8 cellular contexts compared by ENCODE assay signal in genomic region chr15:66253643-66254363, GRCh38. TPM values are rescaled to one million over a fixed set of nuclear protein-coding genes. Genes with fewer than 3 reads are reported as not detected.
DNase-seq lines count a peak whose midpoint lies in the region; ATAC-seq and TF ChIP-seq lines count a peak whose summit lies in the region.

Gene MEGF11 (minus strand): TSS chr15:66253750. CDS start chr15:66128403, 125,347 bp downstream.

- H3K36me3 ChIP-seq in GM23338 (ENCODE audit: insufficient read depth) (no peaks in the 10 kb centered on the region), RWPE2 (ENCODE audit: low read depth) (no peaks in the 10 kb centered on the region), endodermal cell (ENCODE audit: control insufficient read depth, insufficient read depth, low read length) (no peaks in the 10 kb centered on the region), urinary bladder (ENCODE audit: insufficient read depth) (no peaks in the 10 kb centered on the region)

- H3K4me1 ChIP-seq in GM23338 (ENCODE audit: insufficient read depth) (peaks cover 36% of the 10 kb centered on the region), RWPE2 (ENCODE audit: insufficient read depth, poor library complexity, severe bottlenecking) (no peaks in the 10 kb centered on the region), endodermal cell (ENCODE audit: control insufficient read depth, insufficient read depth, low read length) (no peaks in the 10 kb centered on the region), urinary bladder (ENCODE audit: insufficient read depth) (peaks cover 2% of the 10 kb centered on the region)

- H3K9ac ChIP-seq in endodermal cell (ENCODE audit: extremely low read depth, low read length, poor library complexity, severe bottlenecking) = no peak within 1 kb of the TSS

- H3K4me3 ChIP-seq in AG04449 (ENCODE audit: low read depth, low read length) (peak within 1 kb of the TSS; percentile 52), GM23338 (peak within 1 kb of the TSS; percentile 99), RWPE2 (ENCODE audit: severe bottlenecking) (peak within 1 kb of the TSS; percentile 27), endodermal cell (ENCODE audit: low read length) (peak within 1 kb of the TSS; percentile 85), urinary bladder (ENCODE audit: low read depth, low read length) (peak within 1 kb of the TSS; percentile 50)

- peaks cover 87% of the 10 kb centered on the region for H3K27me3 ChIP-seq in GM23338 (ENCODE audit: insufficient read depth)
- peaks cover 62% of the 10 kb centered on the region for H3K27me3 ChIP-seq in RWPE2 (ENCODE audit: insufficient read depth, poor library complexity, severe bottlenecking)
- peaks cover 94% of the 10 kb centered on the region for H3K27me3 ChIP-seq in endodermal cell (ENCODE audit: control insufficient read depth, insufficient read depth, low read length, poor library complexity, severe bottlenecking)

- H3F3A ChIP-seq in GM23338 (replicated peaks; ENCODE audit: low read depth) = peaks cover 20% of the 10 kb centered on the region

- POLR2A ChIA-PET in AG04449 (lab: Yijun Ruan, JAX) = no interaction called here

- CTCF ChIA-PET in AG04449 (lab: Yijun Ruan, JAX) = interaction anchor here (1.0 kb wide), 1 partner anchor 244 kb away, joined by 3 read pairs; no protein-coding TSS in a partner anchor

- H3K4me3 Mint-ChIP-seq in GM23338 (peak within 1 kb of the TSS; percentile 92), endodermal cell (peak within 1 kb of the TSS; percentile 66)

- H3K9me2 ChIP-seq in GM23338 (ENCODE audit: insufficient read depth) = no peaks in the 10 kb centered on the region

- peak within 1 kb of the TSS; percentile 100 for H2AFZ ChIP-seq in GM23338

- TF ChIP-seq CTCF in AG04449 (IDR thresholded peaks at IDR 0.05; ENCODE audit: insufficient read depth, low read length, missing control alignments) (no peak), GM23338 (conservative IDR thresholded peaks at IDR 0.05; ENCODE audit: low read depth in 2 of 2) (no peak), RWPE2 (IDR thresholded peaks at IDR 0.05; ENCODE audit: poor library complexity, severe bottlenecking) (no peak), endodermal cell (conservative IDR thresholded peaks at IDR 0.05) (no peak)

- peak within 1 kb of the TSS; percentile 100 for H3K4me2 ChIP-seq in GM23338

- 0 to 1% methylated on average over 16 to 49 of the region's 49 CpGs for WGBS in endodermal cell (ENCODE audit: insufficient coverage in 1 of 2, insufficient read length in 1 of 2), 2 experiments
- 1% methylated on average over 49 of the region's 49 CpGs for WGBS in urinary bladder

- no peak within 1 kb of the TSS for H3K27ac ChIP-seq in GM23338 (ENCODE audit: low read depth)
- no peak within 1 kb of the TSS for H3K27ac ChIP-seq in RWPE2 (ENCODE audit: poor library complexity, severe bottlenecking)
- no peak within 1 kb of the TSS for H3K27ac ChIP-seq in endodermal cell (ENCODE audit: low read depth, low read length)
- no peak within 1 kb of the TSS for H3K27ac ChIP-seq in urinary bladder (ENCODE audit: low read depth)

- DNase-seq in AG04449 (ENCODE audit: low read depth, low spot score) = no peak
- peak; percentile 87 for DNase-seq in GM23338 (ENCODE audit: low spot score)
- no peak for DNase-seq in RWPE2 (ENCODE audit: low spot score)
- no peak for DNase-seq in endodermal cell
- DNase-seq in midbrain (lab: John Stamatoyannopoulos, UW) = peak; percentile 21

- no peaks in the 10 kb centered on the region for H3K79me2 ChIP-seq in GM23338 (replicated peaks; ENCODE audit: insufficient read depth)

- H3K4me1 Mint-ChIP-seq in GM23338 (peaks cover 34% of the 10 kb centered on the region), endodermal cell (no peaks in the 10 kb centered on the region)

- H3K9me3 Mint-ChIP-seq in GM23338 = no peaks in the 10 kb centered on the region
- no peaks in the 10 kb centered on the region for H3K9me3 Mint-ChIP-seq in endodermal cell

- no peaks in the 10 kb centered on the region for H4K20me1 ChIP-seq in GM23338 (replicated peaks; ENCODE audit: insufficient read depth)

- H3K27me3 Mint-ChIP-seq in GM23338 (ENCODE audit: insufficient read depth, low read depth, poor library complexity) (peaks cover 67% of the 10 kb centered on the region), endodermal cell (ENCODE audit: insufficient read depth) (peaks cover 89% of the 10 kb centered on the region)

- H3K27ac Mint-ChIP-seq in GM23338 = no peak within 1 kb of the TSS
- H3K27ac Mint-ChIP-seq in endodermal cell = no peak within 1 kb of the TSS

- H3K36me3 Mint-ChIP-seq in GM23338 (ENCODE audit: low read depth) (peaks cover 3% of the 10 kb centered on the region; the same call in 1 of the 3 replicates), endodermal cell (ENCODE audit: low read depth) (no peaks in the 10 kb centered on the region)

- ATAC-seq in GM23338 = peak; percentile 35
- ATAC-seq in RWPE2 (ENCODE audit: low read depth) = peak; percentile 55
- no peak for ATAC-seq in HG03280 (IDR thresholded peaks at IDR 0.05; ENCODE audit: unreplicated experiment)
- ATAC-seq in GM21381 (IDR thresholded peaks at IDR 0.05; ENCODE audit: unreplicated experiment) = no peak

- H3K9me3 ChIP-seq in RWPE2 (ENCODE audit: severe bottlenecking) = no peaks in the 10 kb centered on the region
- no peaks in the 10 kb centered on the region for H3K9me3 ChIP-seq in endodermal cell (ENCODE audit: control insufficient read depth, low read length)

TF ChIP-seq in GM23338, 12 proteins besides CTCF, POLR2A, EP300 and RAD21:
- TF ChIP-seq EZH2 (IDR thresholded peaks at IDR 0.05; ENCODE audit: low read depth, unreplicated experiment) = peak; percentile 81
- TF ChIP-seq, protein P1, sequence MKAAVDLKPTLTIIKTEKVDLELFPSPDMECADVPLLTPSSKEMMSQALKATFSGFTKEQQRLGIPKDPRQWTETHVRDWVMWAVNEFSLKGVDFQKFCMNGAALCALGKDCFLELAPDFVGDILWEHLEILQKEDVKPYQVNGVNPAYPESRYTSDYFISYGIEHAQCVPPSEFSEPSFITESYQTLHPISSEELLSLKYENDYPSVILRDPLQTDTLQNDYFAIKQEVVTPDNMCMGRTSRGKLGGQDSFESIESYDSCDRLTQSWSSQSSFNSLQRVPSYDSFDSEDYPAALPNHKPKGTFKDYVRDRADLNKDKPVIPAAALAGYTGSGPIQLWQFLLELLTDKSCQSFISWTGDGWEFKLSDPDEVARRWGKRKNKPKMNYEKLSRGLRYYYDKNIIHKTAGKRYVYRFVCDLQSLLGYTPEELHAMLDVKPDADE (IDR thresholded peaks at IDR 0.05) = no peak
- TF ChIP-seq JUNB (IDR thresholded peaks at IDR 0.05; ENCODE audit: unreplicated experiment) = no peak

RNA-seq across cellular contexts. Expression of gene MEGF11, which starts in this region (rescaled TPM):
- total RNA-seq in GM23338 (2014; rRNA removed; shearing (Covaris generic)) = 1.3 and 2.4 TPM in 2 replicates
- polyA plus RNA-seq in GM23338 (2016; fragmentation: Nextera tagmentation; extraction: Ambion mirVana) (1.1 and 1.9 TPM in 2 replicates), urinary bladder (0.13 TPM)
- total RNA-seq in endodermal cell (1 to 10 TPM in 1 of 2 donors, under 1 TPM in 1; 0.73 to 1.2 TPM), urinary bladder (0.11 TPM)
- 1.5 TPM for polyA plus RNA-seq in endodermal cell (2013, experiment 1 of 2)
- polyA plus RNA-seq in endodermal cell (2013, experiment 2 of 2) = 0.58 TPM

Comparison
In these comparisons a context has a peak if more than half of its experiments do, and no peak if none do; other contexts are left out.
1. DNase-seq: peak in GM23338 (single experiment) and midbrain (single experiment); none in AG04449 (single experiment), RWPE2 (single experiment) and endodermal cell (single experiment).
2. H3K4me3 ChIP-seq: peak in every context shown above with its lines; median percentile 99 in GM23338; 85 in endodermal cell; 52 in AG04449; 50 in urinary bladder; 27 in RWPE2.
3. ATAC-seq: peak in GM23338 (single experiment) and RWPE2 (single experiment); none in HG03280 (single experiment) and GM21381 (single experiment).